Comparison of ENCODE assay signal across 3 cellular contexts in genomic region chr19:3979674-3980352, GRCh38.
TF ChIP-seq lines count a peak whose summit lies in the region.

No MANE protein-coding gene starts in this region.

TF ChIP-seq in SK-N-SH, 30 proteins besides CTCF, POLR2A, EP300 and RAD21:
- no peak for TF ChIP-seq RCOR1 (IDR thresholded peaks at IDR 0.05; ENCODE audit: low read length)
- no peak for TF ChIP-seq JUND (IDR thresholded peaks at IDR 0.05)
- no peak for TF ChIP-seq TCF12 (IDR thresholded peaks at IDR 0.05)
- no peak for TF ChIP-seq EZH2phosphoT487 (IDR thresholded peaks at IDR 0.05; ENCODE audit: borderline replicate concordance, low read depth)
- TF ChIP-seq CHD2 (IDR thresholded peaks at IDR 0.05; ENCODE audit: low read length, partially characterized antibody) = no peak
- TF ChIP-seq FOXM1 (IDR thresholded peaks at IDR 0.05; ENCODE audit: low read depth) = no peak
- TF ChIP-seq YY1 (IDR thresholded peaks at IDR 0.05; ENCODE audit: low read depth) = no peak
- TF ChIP-seq TAF1 (IDR thresholded peaks at IDR 0.05; ENCODE audit: borderline replicate concordance, low read depth, low read length) = no peak
- no peak for TF ChIP-seq TEAD4 (IDR thresholded peaks at IDR 0.05; ENCODE audit: borderline replicate concordance, insufficient read depth)
- no peak for TF ChIP-seq USF1 (IDR thresholded peaks at IDR 0.05; ENCODE audit: borderline replicate concordance, low read depth)
- no peak for TF ChIP-seq FOSL2 (IDR thresholded peaks at IDR 0.05; ENCODE audit: borderline replicate concordance, low read depth)
- TF ChIP-seq PBX3 (IDR thresholded peaks at IDR 0.05) = no peak
- TF ChIP-seq NFIC (IDR thresholded peaks at IDR 0.05; ENCODE audit: borderline replicate concordance) = no peak
- TF ChIP-seq USF2 (IDR thresholded peaks at IDR 0.05; ENCODE audit: borderline replicate concordance, low read depth, low read length) = no peak
- no peak for TF ChIP-seq MEF2A (IDR thresholded peaks at IDR 0.05; ENCODE audit: borderline replicate concordance, low read depth)
- no peak for TF ChIP-seq SIN3A (IDR thresholded peaks at IDR 0.05; ENCODE audit: borderline replicate concordance, low read depth, low read length)
- TF ChIP-seq GABPA (IDR thresholded peaks at IDR 0.05; ENCODE audit: low read depth) = no peak

TF ChIP-seq in SK-N-SH treated with all-trans-retinoic acid at 6 μM for 48 hours, 23 proteins besides CTCF, POLR2A, EP300 and RAD21:
- no peak for TF ChIP-seq TSHZ2 (CRISPR knock-in tag; IDR thresholded peaks at IDR 0.05)

TF ChIP-seq in HCT116, 20 proteins besides CTCF, POLR2A, EP300 and RAD21:
- TF ChIP-seq ELF1 (IDR thresholded peaks at IDR 0.05; ENCODE audit: borderline replicate concordance, low read depth) (no peak), SRF (IDR thresholded peaks at IDR 0.05; ENCODE audit: low read depth) (no peak), MAX (IDR thresholded peaks at IDR 0.05) (no peak), POLR2AphosphoS5 (IDR thresholded peaks at IDR 0.05; ENCODE audit: low read depth, low read length) (peak; percentile 13; the same call in 1 of the 2 replicates)
